ENCODE assay signal across 20 cellular contexts in genomic region chr1:36856126-36856525, GRCh38.
DNase-seq lines count a peak whose midpoint lies in the region; ATAC-seq lines count a peak whose summit lies in the region.
"Had no signal": no experiment of that assay in that cellular context is flagged by ENCODE, and none has a peak within 500 bp of the region (broad histone marks: within the 10 kb centered on the region; RNA-seq: fewer than 3 reads in every experiment).

No MANE protein-coding gene starts in this region.

- DNase-seq in Daoy (ENCODE audit: low read depth) (peak; percentile 23), NCI-H146 treated with DMSO at 0.1 percent for 48 hours (lab: John Stamatoyannopoulos, UW; ENCODE audit: unreplicated experiment) (peak; percentile 93), NCI-H510A treated with DMSO at 0.1 percent for 48 hours (lab: John Stamatoyannopoulos, UW) (peak; percentile 100), iPS-NIHi7 (ENCODE audit: extremely low spot score) (peak; percentile 59), NCI-H226 (no peak), COLO829 (ENCODE audit: low spot score) (no peak)
- no peak for DNase-seq in activated effector memory CD4-positive, alpha-beta T cell treated with anti-CD3 and anti-CD28 coated beads, Interleukin-2, amount 50 U/mL, for 16 hours
- DNase-seq: activated CD4-positive, alpha-beta memory T cell treated with anti-CD3 and anti-CD28 coated beads, Interleukin-2, amount 10 ng/mL, durations not matched to agents 7 days and 5 days; activated naive CD8-positive, alpha-beta T cell treated with anti-CD3 and anti-CD28 coated beads, Interleukin-2, amount 50 U/mL, for 24 hours; CD4-positive, alpha-beta memory T cell; EL; Kasumi-1; mammary epithelial cell; natural killer cell; NCI-H1930; PC-3; stimulated activated CD4-positive, alpha-beta T cell treated with anti-CD3 and anti-CD28 coated beads, Interleukin-15, amount 100 ng/mL, for 24 hours had no signal

- ATAC-seq in HG03045 (IDR thresholded peaks at IDR 0.05; ENCODE audit: unreplicated experiment) = no peak
- ATAC-seq: activated naive CD8-positive, alpha-beta T cell treated with anti-CD3 and anti-CD28 coated beads, Interleukin-2, amount 50 U/mL, for 24 hours; esophagus mucosa; natural killer cell; PC-3; SK-N-SH treated with all-trans-retinoic acid at 6 μM for 48 hours had no signal

Comparison
In these comparisons a context has a peak if more than half of its experiments do, and no peak if none do; other contexts are left out.
1. DNase-seq: peak in Daoy (single experiment), NCI-H146 treated with DMSO at 0.1 percent for 48 hours (single experiment), NCI-H510A treated with DMSO at 0.1 percent for 48 hours (single experiment) and iPS-NIHi7 (single experiment); none in NCI-H226 (single experiment), COLO829 (single experiment) and activated effector memory CD4-positive, alpha-beta T cell treated with anti-CD3 and anti-CD28 coated beads, Interleukin-2, amount 50 U/mL, for 16 hours (single experiment).